8 cellular contexts compared by ENCODE assay signal in the genomic region with DNA sequence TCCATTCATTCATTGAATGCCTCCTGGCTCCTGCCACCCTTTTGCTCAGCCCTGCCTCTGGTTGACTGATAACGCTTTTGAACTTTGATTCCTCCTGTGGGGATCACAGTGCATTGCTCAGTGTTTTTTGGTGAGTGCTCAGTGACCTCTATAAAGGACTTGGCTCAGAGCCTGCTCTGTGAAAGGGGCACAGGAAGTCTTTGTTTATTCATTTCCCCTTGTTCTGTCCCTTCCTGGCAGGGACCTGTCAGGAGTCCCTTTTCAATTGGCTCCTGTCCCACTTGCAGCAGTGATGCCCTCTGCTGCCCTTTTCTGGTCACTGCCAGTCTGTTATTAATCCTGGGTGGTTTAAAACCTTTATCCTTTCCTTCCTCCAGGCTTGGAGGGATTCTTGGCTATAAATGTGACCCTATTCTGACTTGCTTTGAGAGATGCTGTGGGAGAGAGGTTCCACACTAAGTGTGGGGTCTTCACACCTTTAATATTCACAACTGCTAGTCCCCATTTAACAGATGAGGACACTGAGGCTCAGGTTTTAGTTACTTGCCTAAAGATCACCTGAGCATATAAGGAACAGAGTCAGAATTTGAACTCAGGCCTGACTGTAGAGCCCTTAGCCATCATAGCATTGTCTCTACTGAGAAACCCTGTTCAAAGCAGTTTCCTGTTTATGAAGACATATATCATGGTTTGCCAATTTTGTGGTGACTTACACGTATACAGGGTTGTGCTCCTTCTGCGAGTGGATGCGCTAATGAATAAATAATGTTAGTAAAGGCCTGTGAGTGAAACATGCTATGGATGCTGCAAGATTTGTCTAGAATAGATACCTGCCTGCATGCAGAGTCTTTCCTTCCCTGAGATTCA. TPM values are rescaled to one million over a fixed set of nuclear protein-coding genes. Genes with fewer than 3 reads are reported as not detected.
A peak's percentile ranks its signal among the peaks of the same experiment; 100 is the strongest.
DNase-seq lines count a peak whose midpoint lies in the region; FAIRE-seq and TF ChIP-seq lines count a peak whose summit lies in the region.

No MANE protein-coding gene starts in this region.

- H3K27me3 ChIP-seq in H9 (ENCODE audit: insufficient read depth, low read length), result no peaks in the 10 kb centered on the region
- H3K27me3 ChIP-seq in WERI-Rb-1 (ENCODE audit: insufficient read depth, low read depth, severe bottlenecking), result no peaks in the 10 kb centered on the region
- no peaks in the 10 kb centered on the region for H3K27me3 ChIP-seq in keratinocyte (ENCODE audit: control insufficient read depth, extremely low read depth, insufficient read depth, low read length)

- no CpG with 5 or more reads among the region's 4 CpGs for WGBS in H9 (ENCODE audit: extremely low coverage, insufficient read length, low lambda C conversion rate)

- H3K4me2 ChIP-seq in H9 (ENCODE audit: insufficient read depth, insufficient read length, low read length) (no peak overlapping the region), keratinocyte (ENCODE audit: control insufficient read depth, extremely low read depth, insufficient read depth, low read depth, low read length) (peak overlapping the region; percentile 6)

- DNase-seq in ELF-1 (ENCODE audit: low read depth, low spot score), result peak; percentile 65
- peak; percentile 78 for DNase-seq in H9
- peak; percentile 14 for DNase-seq in NCI-H2107 treated with DMSO at 0.1 percent for 48 hours (lab: John Stamatoyannopoulos, UW; ENCODE audit: unreplicated experiment)
- peak; percentile 72 for DNase-seq in WERI-Rb-1
- DNase-seq in central memory CD4-positive, alpha-beta T cell, result peak; percentile 49
- DNase-seq in keratinocyte (ENCODE audit: low read depth, low spot score), result no peak
- peak; percentile 68 to 73 for DNase-seq in stimulated activated CD4-positive, alpha-beta T cell treated with anti-CD3 and anti-CD28 coated beads, Interleukin-2, amount 100 ng/mL, for 24 hours
- DNase-seq in NCI-H128 (lab: John Stamatoyannopoulos, UW; ENCODE audit: unreplicated experiment), result no peak

- no peaks in the 10 kb centered on the region for H3K23me2 ChIP-seq in H9 (ENCODE audit: insufficient read length, low read depth, low read length, poor library complexity, severe bottlenecking)

- H3K27me3 Mint-ChIP-seq in H9 (ENCODE audit: low read depth), result no peaks in the 10 kb centered on the region

- no peak for FAIRE-seq in keratinocyte (lab: Jason Lieb, UNC)

- no peak overlapping the region for H4K8ac ChIP-seq in H9 (replicated peaks; ENCODE audit: insufficient read length, low read depth, low read length)

- no peaks in the 10 kb centered on the region for H3K79me2 ChIP-seq in H9 (ENCODE audit: insufficient read depth, low read length)
- no peaks in the 10 kb centered on the region for H3K79me2 ChIP-seq in keratinocyte (ENCODE audit: control insufficient read depth, insufficient read depth, low read length)

- peak overlapping the region in 1 of 2 experiments; percentile 33; a peak in 2 of 5 replicates for H3K4me3 Mint-ChIP-seq in H9

- H3K36me3 Mint-ChIP-seq in H9 (ENCODE audit: insufficient read depth in 1 of 3, low read depth in 3 of 3), result peaks cover 0 to 5% (median 2%) of the 10 kb centered on the region in 3 experiments; a peak in 2 of 7 replicates

- no peak overlapping the region for H3K4ac ChIP-seq in H9 (ENCODE audit: low read depth, low read length)

- peaks cover 18 to 27% of the 10 kb centered on the region in 2 experiments for H3K4me1 Mint-ChIP-seq in H9

- H3K18ac ChIP-seq in H9 (ENCODE audit: insufficient read length, low read depth, low read length), result no peak overlapping the region

- H2BK120ac ChIP-seq in H9 (ENCODE audit: low read depth, low read length, poor library complexity, severe bottlenecking), result no peak overlapping the region

- H3K56ac ChIP-seq in H9 (ENCODE audit: insufficient read length, low read depth, low read length), result no peak overlapping the region

- dilution Hi-C loops in keratinocyte (cut with MboI; ENCODE audit: extremely low pct_ligation_motif_present, low sequenced_read_pairs), result no loop called here

- no peak overlapping the region for H2BK5ac ChIP-seq in H9 (ENCODE audit: insufficient read length, low read length)

- no peak overlapping the region for H3K23ac ChIP-seq in H9 (ENCODE audit: insufficient read length, low read depth, low read length)

- H2AFZ ChIP-seq in H9 (ENCODE audit: low read length), result no peak overlapping the region
- no peak overlapping the region for H2AFZ ChIP-seq in keratinocyte (ENCODE audit: control insufficient read depth, low read length)

- H4K91ac ChIP-seq in H9 (ENCODE audit: insufficient read length, low read depth, low read length), result no peak overlapping the region

- no peak overlapping the region for H2AK5ac ChIP-seq in H9 (ENCODE audit: insufficient read length, low read length)

- no peaks in the 10 kb centered on the region; a peak in 1 of 5 replicates for H3K9me3 Mint-ChIP-seq in H9

- no peak overlapping the region for H3K14ac ChIP-seq in H9 (ENCODE audit: insufficient read depth, low read length)

- H2BK12ac ChIP-seq in H9 (ENCODE audit: insufficient read length, low read depth, low read length), result no peak overlapping the region

- H3K27ac ChIP-seq in H9 (ENCODE audit: insufficient read length, low read depth, low read length) (no peak overlapping the region), WERI-Rb-1 (no peak overlapping the region), keratinocyte (ENCODE audit: control insufficient read depth, insufficient read depth, low read length) (no peak overlapping the region)

- H3K79me1 ChIP-seq in H9 (ENCODE audit: insufficient read depth, low read depth, low read length, poor library complexity, severe bottlenecking), result no peaks in the 10 kb centered on the region

- no peak overlapping the region for H3T11ph ChIP-seq in H9 (ENCODE audit: low read length)

- no peaks in the 10 kb centered on the region for H3K36me3 ChIP-seq in WERI-Rb-1
- peaks cover 0 to 1% of the 10 kb centered on the region in 2 experiments for H3K36me3 ChIP-seq in keratinocyte (ENCODE audit: control insufficient read depth in 2 of 2, extremely low read depth in 1 of 2, insufficient read depth in 2 of 2, low read length in 2 of 2)

- no peak overlapping the region for H4K5ac ChIP-seq in H9 (ENCODE audit: insufficient read length, low read depth, low read length)

- H3K9ac ChIP-seq in H9 (ENCODE audit: extremely low read depth, insufficient read length, low read length) (no peak overlapping the region), keratinocyte (ENCODE audit: control insufficient read depth, extremely low read depth, insufficient read depth, low read length) (no peak overlapping the region)

- H3K9me3 ChIP-seq in H9 (ENCODE audit: control insufficient read depth, low read depth, low read length) (no peaks in the 10 kb centered on the region), WERI-Rb-1 (ENCODE audit: severe bottlenecking) (no peaks in the 10 kb centered on the region), keratinocyte (ENCODE audit: control insufficient read depth, low read depth, low read length) (no peaks in the 10 kb centered on the region)

- no peak overlapping the region for H2BK15ac ChIP-seq in H9 (ENCODE audit: low read depth, low read length)

- H4K20me1 ChIP-seq in H9 (ENCODE audit: control insufficient read depth, insufficient read depth, insufficient read length) (no peaks in the 10 kb centered on the region), keratinocyte (ENCODE audit: control insufficient read depth, extremely low read depth, insufficient read depth, low read length) (no peaks in the 10 kb centered on the region)

- no peak overlapping the region for H3K4me3 ChIP-seq in WERI-Rb-1 (ENCODE audit: low read depth, low read length)
- H3K4me3 ChIP-seq in keratinocyte (ENCODE audit: control insufficient read depth in 2 of 3, extremely low read depth in 1 of 3, insufficient read depth in 2 of 3, low read depth in 1 of 3, low read length in 3 of 3), result no peak overlapping the region

- peak; percentile 86 for TF ChIP-seq CTCF in H9 (conservative IDR thresholded peaks at IDR 0.05)
- peak; percentile 73 for TF ChIP-seq CTCF in WERI-Rb-1 (IDR thresholded peaks at IDR 0.05; ENCODE audit: low read depth, low read length)
- TF ChIP-seq CTCF in keratinocyte (optimal IDR thresholded peaks at IDR 0.05 in 1 of 3, IDR thresholded peaks at IDR 0.05 in 1 of 3, conservative IDR thresholded peaks at IDR 0.05 in 1 of 3; ENCODE audit: extremely low read depth in 1 of 3, insufficient read depth in 2 of 3, low read length in 3 of 3), result peak; percentile 73 to 91 (median 84)

- no peaks in the 10 kb centered on the region for H3K9me1 ChIP-seq in keratinocyte (ENCODE audit: control insufficient read depth, extremely low read depth, insufficient read depth, low read length)

- peak overlapping the region; percentile 26 to 95 (median 36); a peak in 4 of 7 replicates for H3K27ac Mint-ChIP-seq in H9

- H3K4me1 ChIP-seq in H9 (ENCODE audit: insufficient read depth, low read length) (peaks cover 4% of the 10 kb centered on the region; the same call in 1 of the 2 replicates), keratinocyte (ENCODE audit: control insufficient read depth, extremely low read depth, insufficient read depth, low read length) (peaks cover 17% of the 10 kb centered on the region)

- H2BK20ac ChIP-seq in H9 (ENCODE audit: low read depth, low read length, poor library complexity, severe bottlenecking), result no peak overlapping the region

RNA-seq across cellular contexts. Expression of a gene that starts 23.2 kb away (rescaled TPM):
- total RNA-seq in H9 (2021), result 34.4 and 34.5 TPM in 2 replicates
- 13.4 to 20.0 TPM (median 13.8 TPM) in 3 replicates for polyA plus RNA-seq in keratinocyte
- 3.3 TPM for polyA plus RNA-seq in keratinocyte (2011; ENCODE audit: low read depth)
- polyA plus RNA-seq in keratinocyte (2011; cell fraction: cytosol; rRNA removed), result 14.8 and 16.2 TPM in 2 replicates
- polyA plus RNA-seq in keratinocyte (2011; cell fraction: nucleus; rRNA removed), result 21.0 and 21.4 TPM in 2 replicates
- 13.3 and 26.3 TPM in 2 replicates for polyA plus RNA-seq in keratinocyte (2012; ENCODE audit: low replicate concordance)
- 28.0 to 33.6 TPM (median 29.8 TPM) in 3 replicates for polyA minus RNA-seq in keratinocyte
- polyA minus RNA-seq in keratinocyte (2011; cell fraction: cytosol; rRNA and poly(A)+ RNA removed), result 11.7 TPM
- polyA minus RNA-seq in keratinocyte (2011; cell fraction: nucleus; rRNA and poly(A)+ RNA removed), result 15.5 and 25.2 TPM in 2 replicates

Comparison
In these comparisons a context has a peak if more than half of its experiments do, and no peak if none do; other contexts are left out.
1. DNase-seq: peak in ELF-1 (single experiment), H9 (single experiment), NCI-H2107 treated with DMSO at 0.1 percent for 48 hours (single experiment), WERI-Rb-1 (single experiment), central memory CD4-positive, alpha-beta T cell (single experiment) and stimulated activated CD4-positive, alpha-beta T cell treated with anti-CD3 and anti-CD28 coated beads, Interleukin-2, amount 100 ng/mL, for 24 hours (2 of 2); none in keratinocyte (single experiment) and NCI-H128 (single experiment).
2. Peak in every context shown above with its lines, with median percentiles within 50 percentile points of each other: CTCF ChIP-seq.